14 cellular contexts compared by ENCODE assay signal in genomic region chr17:81470944-81471803, GRCh38. TPM values are rescaled to one million over a fixed set of nuclear protein-coding genes. Genes with fewer than 3 reads are reported as not detected.
DNase-seq lines count a peak whose midpoint lies in the region; ATAC-seq and TF ChIP-seq lines count a peak whose summit lies in the region.
"Had no signal": no experiment of that assay in that cellular context is flagged by ENCODE, and none has a peak within 500 bp of the region (broad histone marks: within the 10 kb centered on the region; RNA-seq: fewer than 3 reads in every experiment).

No MANE protein-coding gene starts in this region.

- no peak for ATAC-seq in effector memory CD8-positive, alpha-beta T cell (replicated peaks)
- ATAC-seq in HG03045 (IDR thresholded peaks at IDR 0.05; ENCODE audit: unreplicated experiment) = no peak
- no peak for ATAC-seq in GM18517 (IDR thresholded peaks at IDR 0.05; ENCODE audit: unreplicated experiment)

- no peaks in the 10 kb centered on the region for H3K9me3 Mint-ChIP-seq in nephron progenitor cell
- H3K9me3 Mint-ChIP-seq in effector memory CD8-positive, alpha-beta T cell = no peaks in the 10 kb centered on the region
- H3K9me3 Mint-ChIP-seq: activated naive CD8-positive, alpha-beta T cell treated with anti-CD3 and anti-CD28 coated beads, Interleukin-2, amount 10 ng/mL, durations not matched to agents 7 days and 5 days had no signal

- peak overlapping the region; percentile 62 for H3K27ac ChIP-seq in A673 (ENCODE audit: low read depth, low read length, poor library complexity, severe bottlenecking)
- peak overlapping the region; percentile 28 for H3K27ac ChIP-seq in KOPT-K1 (ENCODE audit: low read depth, low read length, poor library complexity, severe bottlenecking)
- H3K27ac ChIP-seq in dorsolateral prefrontal cortex = peak overlapping the region in 48 of 59 donors; percentile 5 to 80 (median 58)
- H3K27ac ChIP-seq: thyroid gland had no signal

- DNase-seq in A673 (ENCODE audit: low spot score) (no peak), dorsolateral prefrontal cortex (no peak), nephron progenitor cell (no peak), germinal center (ENCODE audit: low spot score) (no peak)
- DNase-seq in effector memory CD8-positive, alpha-beta T cell = no peak
- DNase-seq: activated naive CD8-positive, alpha-beta T cell treated with anti-CD3 and anti-CD28 coated beads, Interleukin-2, amount 10 ng/mL, durations not matched to agents 7 days and 5 days; DMS79 treated with DMSO at 0.1 percent for 48 hours; effector CD8-positive, alpha-beta T cell had no signal

- peaks cover 12% of the 10 kb centered on the region for H3K4me1 ChIP-seq in A673 (ENCODE audit: insufficient read depth, low read length, poor library complexity, severe bottlenecking)
- H3K4me1 ChIP-seq: HAP-1, thyroid gland had no signal

- H3K36me3 ChIP-seq in A673 (ENCODE audit: insufficient read depth, low read length, poor library complexity, severe bottlenecking) = no peaks in the 10 kb centered on the region
- peaks cover 46% of the 10 kb centered on the region for H3K36me3 ChIP-seq in KOPT-K1 (ENCODE audit: insufficient read depth, low read length)
- H3K36me3 ChIP-seq: HAP-1, thyroid gland had no signal

- CTCF ChIA-PET in A673 (lab: Charles Lee) = no interaction called here

- H3K27me3 Mint-ChIP-seq in nephron progenitor cell (ENCODE audit: low read depth, poor library complexity) = peaks cover 5% of the 10 kb centered on the region
- H3K27me3 Mint-ChIP-seq in effector memory CD8-positive, alpha-beta T cell = peaks cover 0 to 6% of the 10 kb centered on the region in 2 donors
- H3K27me3 Mint-ChIP-seq: activated naive CD8-positive, alpha-beta T cell treated with anti-CD3 and anti-CD28 coated beads, Interleukin-2, amount 10 ng/mL, durations not matched to agents 7 days and 5 days had no signal

- TF ChIP-seq CTCF in A673 (conservative IDR thresholded peaks at IDR 0.05; ENCODE audit: low read depth, low read length) = no peak
- TF ChIP-seq CTCF in dorsolateral prefrontal cortex (IDR thresholded peaks at IDR 0.05 in 54 of 56, conservative IDR thresholded peaks at IDR 0.05 in 2 of 56; ENCODE audit: low read depth in 1 of 56, partially characterized antibody in 56 of 56) = no peak
- TF ChIP-seq CTCF in nephron progenitor cell (IDR thresholded peaks at IDR 0.05) = no peak

- H3K27ac Mint-ChIP-seq in nephron progenitor cell = peak overlapping the region; percentile 92
- H3K27ac Mint-ChIP-seq in effector memory CD8-positive, alpha-beta T cell = no peak overlapping the region
- H3K27ac Mint-ChIP-seq: activated naive CD8-positive, alpha-beta T cell treated with anti-CD3 and anti-CD28 coated beads, Interleukin-2, amount 10 ng/mL, durations not matched to agents 7 days and 5 days had no signal

- POLR2A ChIA-PET in A673 (lab: Charles Lee; ENCODE audit: low non-redundant PET) = no interaction called here

- peaks cover 45% of the 10 kb centered on the region for H3K4me1 Mint-ChIP-seq in nephron progenitor cell
- no peaks in the 10 kb centered on the region for H3K4me1 Mint-ChIP-seq in effector memory CD8-positive, alpha-beta T cell (ENCODE audit: low read depth in 2 of 2)
- H3K4me1 Mint-ChIP-seq: activated naive CD8-positive, alpha-beta T cell treated with anti-CD3 and anti-CD28 coated beads, Interleukin-2, amount 10 ng/mL, durations not matched to agents 7 days and 5 days had no signal

- H3K4me3 Mint-ChIP-seq in nephron progenitor cell = no peak overlapping the region
- H3K4me3 Mint-ChIP-seq in effector memory CD8-positive, alpha-beta T cell = no peak overlapping the region
- H3K4me3 Mint-ChIP-seq: activated naive CD8-positive, alpha-beta T cell treated with anti-CD3 and anti-CD28 coated beads, Interleukin-2, amount 10 ng/mL, durations not matched to agents 7 days and 5 days had no signal

- intact Hi-C loops in A673 (cut with micrococcal nuclease; ENCODE audit: unreplicated experiment) (loop anchor here (5.0 kb wide), 1 partner anchor 179 kb away; no protein-coding TSS in a partner anchor), dorsolateral prefrontal cortex (cut with DNase I) (no loop called here)

- H3K4me3 ChIP-seq in A673 (ENCODE audit: low read depth, low read length, poor library complexity, severe bottlenecking) = peak overlapping the region; percentile 41
- peak overlapping the region in 45 of 59 donors; percentile 14 to 54 (median 43) for H3K4me3 ChIP-seq in dorsolateral prefrontal cortex
- H3K4me3 ChIP-seq: HAP-1, thyroid gland had no signal

- H3K9me3 ChIP-seq in A673 (ENCODE audit: low read depth, low read length, poor library complexity, severe bottlenecking) = no peaks in the 10 kb centered on the region
- H3K9me3 ChIP-seq in KOPT-K1 (ENCODE audit: insufficient read depth, low read length, poor library complexity, severe bottlenecking) = no peaks in the 10 kb centered on the region
- H3K9me3 ChIP-seq: HAP-1, thyroid gland had no signal

- BruUV-seq in A673 (replicated peaks; lab: Mats Ljungman, UMichigan) = TSS peak; percentile 90

- peaks cover 14% of the 10 kb centered on the region for H3K36me3 Mint-ChIP-seq in nephron progenitor cell (ENCODE audit: low read depth)
- no peaks in the 10 kb centered on the region for H3K36me3 Mint-ChIP-seq in effector memory CD8-positive, alpha-beta T cell (ENCODE audit: insufficient read depth)
- H3K36me3 Mint-ChIP-seq: activated naive CD8-positive, alpha-beta T cell treated with anti-CD3 and anti-CD28 coated beads, Interleukin-2, amount 10 ng/mL, durations not matched to agents 7 days and 5 days had no signal

- H3K27me3 ChIP-seq in A673 (replicated peaks; ENCODE audit: insufficient read depth, low read depth, low read length, poor library complexity) (no peaks in the 10 kb centered on the region), dorsolateral prefrontal cortex (no peaks in the 10 kb centered on the region)
- H3K27me3 ChIP-seq: thyroid gland had no signal

RNA-seq across cellular contexts. Expression of gene ACTG1, which starts 41.4 kb away (rescaled TPM):
- total RNA-seq in A673 (2021) (2,855 and 3,247 TPM in 2 replicates), dorsolateral prefrontal cortex (1,000 to 10,000 TPM in 85 of 120 experiments, 100 to 1,000 TPM in 35; 558 to 1,589 (median 1,117) TPM)

RNA-seq across cellular contexts. Expression of gene FSCN2, which starts 57.0 kb away (rescaled TPM):
- total RNA-seq in A673 (2021) (0.26 and 0.31 TPM in 2 replicates), dorsolateral prefrontal cortex (1 to 10 TPM in 111 of 120 experiments, under 1 TPM in 9; 0.52 to 5.1 (median 2.0) TPM)
- total RNA-seq: RPMI7951 had no signal
